In the genomic region with DNA sequence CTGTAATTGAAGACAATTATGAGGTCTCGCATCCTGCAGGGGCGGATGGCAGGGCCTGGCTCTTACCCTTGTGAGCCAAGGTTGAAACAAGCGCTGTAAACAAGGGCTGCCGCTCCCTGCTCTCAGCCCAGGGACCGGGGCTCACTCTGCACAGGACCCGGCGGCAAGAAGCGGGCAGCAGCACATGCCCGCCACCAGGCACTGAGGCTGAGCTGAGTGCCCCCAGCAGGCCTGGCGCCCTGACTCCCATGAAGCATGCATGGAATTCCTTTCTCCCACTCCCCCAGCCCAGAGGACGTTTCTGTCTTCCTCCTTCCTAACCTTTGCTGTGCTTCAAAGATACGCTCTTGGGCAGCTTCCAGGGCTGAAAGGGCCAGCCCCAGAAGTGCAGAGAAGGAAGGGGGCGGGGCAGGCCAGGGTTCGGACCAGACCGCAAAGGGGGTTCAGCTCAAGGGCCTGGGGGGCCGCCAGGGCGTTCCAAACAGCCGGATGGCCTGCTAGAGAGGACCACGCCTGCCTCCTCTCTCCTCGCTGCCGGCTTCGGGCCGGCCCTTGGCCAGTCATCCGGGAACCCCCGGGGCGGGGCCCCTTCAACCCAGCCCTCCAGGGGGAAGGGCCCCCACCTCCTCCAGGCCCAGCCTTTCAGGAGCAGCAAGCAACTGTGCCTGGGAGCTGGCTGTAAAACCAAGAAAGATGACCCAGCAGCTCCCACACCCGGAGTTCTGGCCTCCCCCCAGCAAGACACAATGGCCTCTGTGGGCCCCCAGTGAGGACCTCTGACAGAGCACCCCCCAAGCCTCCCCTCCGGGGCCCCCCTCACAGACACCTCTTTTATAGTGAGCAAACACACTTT, we compare ENCODE assay signal across 1 cellular context.
TF ChIP-seq lines count a peak whose summit lies in the region.

No MANE protein-coding gene starts in this region.

TF ChIP-seq in K562, 482 proteins besides CTCF, POLR2A, EP300 and RAD21 (continued from another document):
- TF ChIP-seq, protein P1, sequence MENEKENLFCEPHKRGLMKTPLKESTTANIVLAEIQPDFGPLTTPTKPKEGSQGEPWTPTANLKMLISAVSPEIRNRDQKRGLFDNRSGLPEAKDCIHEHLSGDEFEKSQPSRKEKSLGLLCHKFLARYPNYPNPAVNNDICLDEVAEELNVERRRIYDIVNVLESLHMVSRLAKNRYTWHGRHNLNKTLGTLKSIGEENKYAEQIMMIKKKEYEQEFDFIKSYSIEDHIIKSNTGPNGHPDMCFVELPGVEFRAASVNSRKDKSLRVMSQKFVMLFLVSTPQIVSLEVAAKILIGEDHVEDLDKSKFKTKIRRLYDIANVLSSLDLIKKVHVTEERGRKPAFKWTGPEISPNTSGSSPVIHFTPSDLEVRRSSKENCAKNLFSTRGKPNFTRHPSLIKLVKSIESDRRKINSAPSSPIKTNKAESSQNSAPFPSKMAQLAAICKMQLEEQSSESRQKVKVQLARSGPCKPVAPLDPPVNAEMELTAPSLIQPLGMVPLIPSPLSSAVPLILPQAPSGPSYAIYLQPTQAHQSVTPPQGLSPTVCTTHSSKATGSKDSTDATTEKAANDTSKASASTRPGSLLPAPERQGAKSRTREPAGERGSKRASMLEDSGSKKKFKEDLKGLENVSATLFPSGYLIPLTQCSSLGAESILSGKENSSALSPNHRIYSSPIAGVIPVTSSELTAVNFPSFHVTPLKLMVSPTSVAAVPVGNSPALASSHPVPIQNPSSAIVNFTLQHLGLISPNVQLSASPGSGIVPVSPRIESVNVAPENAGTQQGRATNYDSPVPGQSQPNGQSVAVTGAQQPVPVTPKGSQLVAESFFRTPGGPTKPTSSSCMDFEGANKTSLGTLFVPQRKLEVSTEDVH (IDR thresholded peaks at IDR 0.05; ENCODE audit: low read depth, partially characterized antibody): no peak
- TF ChIP-seq DDX20 (tag; IDR thresholded peaks at IDR 0.05; ENCODE audit: low read depth) (no peak), L3MBTL2 (IDR thresholded peaks at IDR 0.05) (peak; percentile 74), SMARCC2 (IDR thresholded peaks at IDR 0.05; ENCODE audit: low read depth) (no peak), ILK (tag; IDR thresholded peaks at IDR 0.05; ENCODE audit: borderline replicate concordance, low read depth) (no peak), KDM4B (IDR thresholded peaks at IDR 0.05; ENCODE audit: borderline replicate concordance in 2 of 2, low read depth in 1 of 2) (0 out of 4 replicates have a peak, but pooled peaks of 1 of the 2 experiments have one; percentile 74), ZNF75A (CRISPR knock-in tag; IDR thresholded peaks at IDR 0.05) (no peak), LCOR (CRISPR knock-in tag; IDR thresholded peaks at IDR 0.05) (no peak), ZBTB1 (CRISPR knock-in tag; IDR thresholded peaks at IDR 0.05; ENCODE audit: borderline replicate concordance, low read depth) (no peak), POLR2H (tag; IDR thresholded peaks at IDR 0.05; ENCODE audit: low read depth) (no peak), NBN (IDR thresholded peaks at IDR 0.05; ENCODE audit: low read depth) (0 out of 2 replicates have a peak, but pooled peaks have one; percentile 28), HDAC2 (IDR thresholded peaks at IDR 0.05) (peak; percentile 28; the same call in 1 of the 2 replicates), ZNF766 (CRISPR knock-in tag; conservative IDR thresholded peaks at IDR 0.05) (no peak), CBX8 (IDR thresholded peaks at IDR 0.05; ENCODE audit: borderline replicate concordance, extremely low read depth, low read depth, low read length, poor library complexity, severe bottlenecking) (no peak), ZNF174 (CRISPR knock-in tag; IDR thresholded peaks at IDR 0.05) (no peak), RBM39 (optimal IDR thresholded peaks at IDR 0.05; ENCODE audit: low read depth, low read length) (no peak), ZSCAN29 (IDR thresholded peaks at IDR 0.05) (no peak), TAF7 (tag; IDR thresholded peaks at IDR 0.05) (no peak), HIVEP1 (CRISPR knock-in tag; IDR thresholded peaks at IDR 0.05) (no peak), FOXP1 (CRISPR knock-in tag; IDR thresholded peaks at IDR 0.05) (no peak), NFE2L1 (tag; IDR thresholded peaks at IDR 0.05; ENCODE audit: borderline replicate concordance, low read depth) (no peak), PHB2 (IDR thresholded peaks at IDR 0.05; ENCODE audit: low read depth) (no peak), NR4A1 (CRISPR knock-in tag; IDR thresholded peaks at IDR 0.05) (no peak), NR4A1 (tag; IDR thresholded peaks at IDR 0.05) (no peak), RFX1 (IDR thresholded peaks at IDR 0.05) (no peak), ZNF224 (CRISPR knock-in tag; IDR thresholded peaks at IDR 0.05) (no peak), PTTG1 (tag; IDR thresholded peaks at IDR 0.05; ENCODE audit: low read depth) (no peak)
- TF ChIP-seq, protein P2, sequence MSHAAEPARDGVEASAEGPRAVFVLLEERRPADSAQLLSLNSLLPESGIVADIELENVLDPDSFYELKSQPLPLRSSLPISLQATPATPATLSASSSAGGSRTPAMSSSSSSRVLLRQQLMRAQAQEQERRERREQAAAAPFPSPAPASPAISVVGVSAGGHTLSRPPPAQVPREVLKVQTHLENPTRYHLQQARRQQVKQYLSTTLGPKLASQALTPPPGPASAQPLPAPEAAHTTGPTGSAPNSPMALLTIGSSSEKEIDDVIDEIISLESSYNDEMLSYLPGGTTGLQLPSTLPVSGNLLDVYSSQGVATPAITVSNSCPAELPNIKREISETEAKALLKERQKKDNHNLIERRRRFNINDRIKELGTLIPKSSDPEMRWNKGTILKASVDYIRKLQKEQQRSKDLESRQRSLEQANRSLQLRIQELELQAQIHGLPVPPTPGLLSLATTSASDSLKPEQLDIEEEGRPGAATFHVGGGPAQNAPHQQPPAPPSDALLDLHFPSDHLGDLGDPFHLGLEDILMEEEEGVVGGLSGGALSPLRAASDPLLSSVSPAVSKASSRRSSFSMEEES (CRISPR knock-in tag; IDR thresholded peaks at IDR 0.05): no peak
- TF ChIP-seq, protein P3, sequence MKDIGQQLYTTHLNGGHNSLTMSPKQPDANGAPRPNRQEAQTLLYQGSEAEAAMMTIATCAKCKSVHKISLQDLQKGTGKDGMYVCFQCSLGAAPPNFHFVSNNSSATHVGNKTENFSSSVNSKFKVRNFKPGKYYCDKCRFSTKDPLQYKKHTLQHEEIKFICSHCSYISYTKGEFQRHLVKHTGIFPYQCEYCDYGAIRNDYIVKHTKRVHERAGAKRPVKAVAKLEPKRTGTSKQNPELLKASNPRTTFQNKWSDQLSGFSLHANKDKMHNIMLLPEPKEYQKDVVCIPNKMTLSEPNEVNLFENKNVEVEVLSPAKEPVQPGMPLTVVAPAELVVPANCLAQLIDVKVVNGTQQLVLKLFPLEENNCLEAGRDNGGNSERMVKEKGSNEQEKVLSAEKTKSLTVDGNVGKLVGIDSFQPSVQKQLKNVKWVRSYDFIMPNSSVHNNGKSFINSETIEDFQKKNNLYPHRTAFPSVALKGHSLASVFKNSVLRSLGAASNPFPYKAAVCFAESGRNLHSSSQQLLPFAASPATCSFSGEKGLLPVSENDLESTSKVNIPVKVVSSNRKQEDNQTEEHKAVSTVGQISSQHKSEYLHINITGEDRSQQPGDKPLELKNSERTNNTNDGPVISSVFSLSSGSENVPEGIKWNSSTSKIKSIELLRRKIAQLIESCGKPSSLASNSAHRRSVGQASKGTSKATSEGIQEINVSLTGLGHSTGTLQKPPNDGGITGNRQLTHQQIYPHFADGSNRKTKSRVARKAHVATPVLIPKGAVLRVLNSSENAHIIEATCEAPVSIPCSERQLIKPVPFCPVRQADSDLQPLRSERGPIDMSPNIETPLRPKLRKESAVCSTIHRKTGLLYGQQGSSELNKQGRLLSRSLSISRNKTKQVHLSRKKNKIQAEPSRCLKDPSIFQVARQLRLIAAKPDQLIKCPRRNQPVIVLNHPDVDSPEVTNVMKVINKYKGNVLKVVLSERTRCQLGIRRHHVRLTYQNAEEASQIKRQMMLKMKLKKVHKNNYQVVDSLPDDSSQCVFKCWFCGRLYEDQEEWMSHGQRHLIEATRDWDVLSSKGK (CRISPR knock-in tag; IDR thresholded peaks at IDR 0.05): no peak
- TF ChIP-seq, protein P4, sequence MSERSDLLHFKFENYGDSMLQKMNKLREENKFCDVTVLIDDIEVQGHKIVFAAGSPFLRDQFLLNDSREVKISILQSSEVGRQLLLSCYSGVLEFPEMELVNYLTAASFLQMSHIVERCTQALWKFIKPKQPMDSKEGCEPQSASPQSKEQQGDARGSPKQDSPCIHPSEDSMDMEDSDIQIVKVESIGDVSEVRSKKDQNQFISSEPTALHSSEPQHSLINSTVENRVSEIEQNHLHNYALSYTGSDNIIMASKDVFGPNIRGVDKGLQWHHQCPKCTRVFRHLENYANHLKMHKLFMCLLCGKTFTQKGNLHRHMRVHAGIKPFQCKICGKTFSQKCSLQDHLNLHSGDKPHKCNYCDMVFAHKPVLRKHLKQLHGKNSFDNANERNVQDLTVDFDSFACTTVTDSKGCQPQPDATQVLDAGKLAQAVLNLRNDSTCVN (CRISPR knock-in tag; IDR thresholded peaks at IDR 0.05): no peak
- TF ChIP-seq, protein P5, sequence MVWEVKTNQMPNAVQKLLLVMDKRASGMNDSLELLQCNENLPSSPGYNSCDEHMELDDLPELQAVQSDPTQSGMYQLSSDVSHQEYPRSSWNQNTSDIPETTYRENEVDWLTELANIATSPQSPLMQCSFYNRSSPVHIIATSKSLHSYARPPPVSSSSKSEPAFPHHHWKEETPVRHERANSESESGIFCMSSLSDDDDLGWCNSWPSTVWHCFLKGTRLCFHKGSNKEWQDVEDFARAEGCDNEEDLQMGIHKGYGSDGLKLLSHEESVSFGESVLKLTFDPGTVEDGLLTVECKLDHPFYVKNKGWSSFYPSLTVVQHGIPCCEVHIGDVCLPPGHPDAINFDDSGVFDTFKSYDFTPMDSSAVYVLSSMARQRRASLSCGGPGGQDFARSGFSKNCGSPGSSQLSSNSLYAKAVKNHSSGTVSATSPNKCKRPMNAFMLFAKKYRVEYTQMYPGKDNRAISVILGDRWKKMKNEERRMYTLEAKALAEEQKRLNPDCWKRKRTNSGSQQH (CRISPR knock-in tag; IDR thresholded peaks at IDR 0.05): no peak
- TF ChIP-seq, protein P6, sequence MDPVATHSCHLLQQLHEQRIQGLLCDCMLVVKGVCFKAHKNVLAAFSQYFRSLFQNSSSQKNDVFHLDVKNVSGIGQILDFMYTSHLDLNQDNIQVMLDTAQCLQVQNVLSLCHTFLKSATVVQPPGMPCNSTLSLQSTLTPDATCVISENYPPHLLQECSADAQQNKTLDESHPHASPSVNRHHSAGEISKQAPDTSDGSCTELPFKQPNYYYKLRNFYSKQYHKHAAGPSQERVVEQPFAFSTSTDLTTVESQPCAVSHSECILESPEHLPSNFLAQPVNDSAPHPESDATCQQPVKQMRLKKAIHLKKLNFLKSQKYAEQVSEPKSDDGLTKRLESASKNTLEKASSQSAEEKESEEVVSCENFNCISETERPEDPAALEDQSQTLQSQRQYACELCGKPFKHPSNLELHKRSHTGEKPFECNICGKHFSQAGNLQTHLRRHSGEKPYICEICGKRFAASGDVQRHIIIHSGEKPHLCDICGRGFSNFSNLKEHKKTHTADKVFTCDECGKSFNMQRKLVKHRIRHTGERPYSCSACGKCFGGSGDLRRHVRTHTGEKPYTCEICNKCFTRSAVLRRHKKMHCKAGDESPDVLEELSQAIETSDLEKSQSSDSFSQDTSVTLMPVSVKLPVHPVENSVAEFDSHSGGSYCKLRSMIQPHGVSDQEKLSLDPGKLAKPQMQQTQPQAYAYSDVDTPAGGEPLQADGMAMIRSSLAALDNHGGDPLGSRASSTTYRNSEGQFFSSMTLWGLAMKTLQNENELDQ (CRISPR knock-in tag; IDR thresholded peaks at IDR 0.05; ENCODE audit: borderline replicate concordance): no peak
- TF ChIP-seq, protein P7, sequence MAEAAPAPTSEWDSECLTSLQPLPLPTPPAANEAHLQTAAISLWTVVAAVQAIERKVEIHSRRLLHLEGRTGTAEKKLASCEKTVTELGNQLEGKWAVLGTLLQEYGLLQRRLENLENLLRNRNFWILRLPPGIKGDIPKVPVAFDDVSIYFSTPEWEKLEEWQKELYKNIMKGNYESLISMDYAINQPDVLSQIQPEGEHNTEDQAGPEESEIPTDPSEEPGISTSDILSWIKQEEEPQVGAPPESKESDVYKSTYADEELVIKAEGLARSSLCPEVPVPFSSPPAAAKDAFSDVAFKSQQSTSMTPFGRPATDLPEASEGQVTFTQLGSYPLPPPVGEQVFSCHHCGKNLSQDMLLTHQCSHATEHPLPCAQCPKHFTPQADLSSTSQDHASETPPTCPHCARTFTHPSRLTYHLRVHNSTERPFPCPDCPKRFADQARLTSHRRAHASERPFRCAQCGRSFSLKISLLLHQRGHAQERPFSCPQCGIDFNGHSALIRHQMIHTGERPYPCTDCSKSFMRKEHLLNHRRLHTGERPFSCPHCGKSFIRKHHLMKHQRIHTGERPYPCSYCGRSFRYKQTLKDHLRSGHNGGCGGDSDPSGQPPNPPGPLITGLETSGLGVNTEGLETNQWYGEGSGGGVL (CRISPR knock-in tag; IDR thresholded peaks at IDR 0.05): no peak
- TF ChIP-seq, protein P8, sequence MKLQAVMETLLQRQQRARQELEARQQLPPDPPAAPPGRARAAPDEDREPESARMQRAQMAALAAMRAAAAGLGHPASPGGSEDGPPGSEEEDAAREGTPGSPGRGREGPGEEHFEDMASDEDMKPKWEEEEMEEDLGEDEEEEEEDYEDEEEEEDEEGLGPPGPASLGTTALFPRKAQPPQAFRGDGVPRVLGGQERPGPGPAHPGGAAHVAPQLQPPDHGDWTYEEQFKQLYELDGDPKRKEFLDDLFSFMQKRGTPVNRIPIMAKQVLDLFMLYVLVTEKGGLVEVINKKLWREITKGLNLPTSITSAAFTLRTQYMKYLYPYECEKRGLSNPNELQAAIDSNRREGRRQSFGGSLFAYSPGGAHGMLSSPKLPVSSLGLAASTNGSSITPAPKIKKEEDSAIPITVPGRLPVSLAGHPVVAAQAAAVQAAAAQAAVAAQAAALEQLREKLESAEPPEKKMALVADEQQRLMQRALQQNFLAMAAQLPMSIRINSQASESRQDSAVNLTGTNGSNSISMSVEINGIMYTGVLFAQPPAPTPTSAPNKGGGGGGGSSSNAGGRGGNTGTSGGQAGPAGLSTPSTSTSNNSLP (IDR thresholded peaks at IDR 0.05; ENCODE audit: borderline replicate concordance, low read depth, low read length): no peak
- TF ChIP-seq, protein P9, sequence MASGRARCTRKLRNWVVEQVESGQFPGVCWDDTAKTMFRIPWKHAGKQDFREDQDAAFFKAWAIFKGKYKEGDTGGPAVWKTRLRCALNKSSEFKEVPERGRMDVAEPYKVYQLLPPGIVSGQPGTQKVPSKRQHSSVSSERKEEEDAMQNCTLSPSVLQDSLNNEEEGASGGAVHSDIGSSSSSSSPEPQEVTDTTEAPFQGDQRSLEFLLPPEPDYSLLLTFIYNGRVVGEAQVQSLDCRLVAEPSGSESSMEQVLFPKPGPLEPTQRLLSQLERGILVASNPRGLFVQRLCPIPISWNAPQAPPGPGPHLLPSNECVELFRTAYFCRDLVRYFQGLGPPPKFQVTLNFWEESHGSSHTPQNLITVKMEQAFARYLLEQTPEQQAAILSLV (tag; IDR thresholded peaks at IDR 0.05): no peak
